In the genomic region with DNA sequence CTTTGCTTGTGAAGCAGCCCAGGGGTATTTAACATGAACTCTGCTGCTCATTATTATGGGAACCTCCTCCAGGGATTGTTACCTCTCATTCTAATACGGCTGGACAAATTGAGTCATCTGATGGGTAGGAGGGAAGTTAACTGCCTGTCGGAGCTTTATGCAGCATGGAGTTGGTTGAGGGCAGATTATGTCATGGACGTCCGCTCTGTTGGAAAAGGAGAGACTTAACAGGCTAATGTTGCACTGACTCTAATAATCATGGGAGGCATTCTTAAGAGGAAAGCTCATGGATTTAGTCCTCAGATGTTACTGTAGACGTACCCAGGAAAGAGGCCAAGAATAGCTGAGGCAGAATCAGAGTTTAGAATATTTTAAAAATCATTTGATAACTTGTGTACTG, we compare ENCODE assay signal across 1 cellular context.
TF ChIP-seq lines count a peak whose summit lies in the region.

No MANE protein-coding gene starts in this region.

TF ChIP-seq in HEK293T, 16 proteins besides CTCF, POLR2A, EP300 and RAD21 (continued from another document):
- TF ChIP-seq FOXM1 (IDR thresholded peaks at IDR 0.05; ENCODE audit: borderline replicate concordance) (no peak), FOXA1 (IDR thresholded peaks at IDR 0.05) (no peak), SUZ12 (IDR thresholded peaks at IDR 0.05) (no peak), BHLHE40 (IDR thresholded peaks at IDR 0.05; ENCODE audit: borderline replicate concordance) (no peak)
- TF ChIP-seq, protein P1, sequence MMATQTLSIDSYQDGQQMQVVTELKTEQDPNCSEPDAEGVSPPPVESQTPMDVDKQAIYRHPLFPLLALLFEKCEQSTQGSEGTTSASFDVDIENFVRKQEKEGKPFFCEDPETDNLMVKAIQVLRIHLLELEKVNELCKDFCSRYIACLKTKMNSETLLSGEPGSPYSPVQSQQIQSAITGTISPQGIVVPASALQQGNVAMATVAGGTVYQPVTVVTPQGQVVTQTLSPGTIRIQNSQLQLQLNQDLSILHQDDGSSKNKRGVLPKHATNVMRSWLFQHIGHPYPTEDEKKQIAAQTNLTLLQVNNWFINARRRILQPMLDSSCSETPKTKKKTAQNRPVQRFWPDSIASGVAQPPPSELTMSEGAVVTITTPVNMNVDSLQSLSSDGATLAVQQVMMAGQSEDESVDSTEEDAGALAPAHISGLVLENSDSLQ (IDR thresholded peaks at IDR 0.05) = no peak
